Comparison of ENCODE assay signal across 21 cellular contexts in genomic region chr13:23687614-23688013, GRCh38.
"Had no signal": no experiment of that assay in that cellular context is flagged by ENCODE, and none has a peak within 500 bp of the region (broad histone marks: within the 10 kb centered on the region; RNA-seq: fewer than 3 reads in every experiment).

No MANE protein-coding gene starts in this region.

- H3K4me3 Mint-ChIP-seq: immature natural killer cell; naive thymus-derived CD4-positive, alpha-beta T cell; nephron progenitor cell; stimulated activated memory B cell treated with anti-CD40 and anti-IgM and Interleukin-4, amounts not matched to agents 10 μg/mL and 1 μg/mL and 100 μg/mL, for 72 hours; stimulated activated naive CD8-positive, alpha-beta T cell treated with anti-CD3 and anti-CD28 coated beads, Interleukin-15, Interleukin-2, amounts not matched to agents 100 ng/mL and 50 ng/mL, for 24 hours had no signal

- H3K4me1 Mint-ChIP-seq: immature natural killer cell; naive thymus-derived CD4-positive, alpha-beta T cell; stimulated activated memory B cell treated with anti-CD40 and anti-IgM and Interleukin-4, amounts not matched to agents 10 μg/mL and 1 μg/mL and 100 μg/mL, for 72 hours had no signal

- H3K27ac Mint-ChIP-seq: immature natural killer cell; naive thymus-derived CD4-positive, alpha-beta T cell; nephron progenitor cell; stimulated activated memory B cell treated with anti-CD40 and anti-IgM and Interleukin-4, amounts not matched to agents 10 μg/mL and 1 μg/mL and 100 μg/mL, for 72 hours; stimulated activated naive CD8-positive, alpha-beta T cell treated with anti-CD3 and anti-CD28 coated beads, Interleukin-15, Interleukin-2, amounts not matched to agents 100 ng/mL and 50 ng/mL, for 24 hours had no signal

- DNase-seq: effector memory CD4-positive, alpha-beta T cell; gastrocnemius medialis; glutamatergic neuron; immature natural killer cell; left cardiac atrium; left ventricle myocardium inferior; lower lobe of right lung; mesenchymal stem cell; naive thymus-derived CD4-positive, alpha-beta T cell; nephron progenitor cell; retina; right lobe of liver; spleen; stimulated activated CD4-positive, alpha-beta T cell treated with anti-CD3 and anti-CD28 coated beads, Interleukin-15, amount 100 ng/mL, for 24 hours; stimulated activated CD4-positive, alpha-beta T cell treated with anti-CD3 and anti-CD28 coated beads, Interleukin-1b, Interleukin-23, amount 100 ng/mL, for 48 hours; stimulated activated CD4-positive, alpha-beta T cell treated with anti-CD3 and anti-CD28 coated beads, Interleukin-4, amount 100 ng/mL, for 24 hours; tibial artery; upper lobe of left lung; uterus had no signal

- H3K36me3 Mint-ChIP-seq: naive thymus-derived CD4-positive, alpha-beta T cell; stimulated activated memory B cell treated with anti-CD40 and anti-IgM and Interleukin-4, amounts not matched to agents 10 μg/mL and 1 μg/mL and 100 μg/mL, for 72 hours had no signal

- ATAC-seq: gastrocnemius medialis; left cardiac atrium; lower lobe of right lung; naive thymus-derived CD4-positive, alpha-beta T cell; right lobe of liver; stimulated activated memory B cell treated with anti-CD40 and anti-IgM and Interleukin-4, amounts not matched to agents 10 μg/mL and 1 μg/mL and 100 μg/mL, for 72 hours had no signal
